Comparison of ENCODE assay signal across 8 cellular contexts in the genomic region with DNA sequence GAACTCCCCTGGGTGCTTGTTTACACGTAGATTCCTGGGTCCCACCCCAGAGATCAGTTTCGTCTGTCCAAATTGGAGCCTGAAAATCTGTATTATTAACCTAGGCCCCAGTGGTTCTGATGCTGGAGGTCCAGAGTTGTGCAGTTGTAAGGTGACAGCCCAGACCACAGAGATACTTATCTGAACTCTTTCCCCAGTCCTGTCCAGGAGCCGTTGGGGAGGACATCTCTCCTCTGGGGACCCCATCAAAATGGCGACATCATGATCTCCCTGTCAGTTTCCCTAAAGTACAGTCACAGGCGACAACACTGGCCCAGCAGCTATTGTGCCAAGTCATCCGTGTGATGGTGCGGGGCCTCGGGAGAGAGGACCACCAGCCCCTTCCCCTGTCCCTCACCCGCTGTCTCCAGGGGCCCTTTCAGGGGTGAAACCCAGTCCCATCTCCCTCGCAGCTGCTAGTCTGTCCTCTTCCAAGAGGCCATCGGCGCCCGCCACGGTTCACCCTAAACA. TPM values are rescaled to one million over a fixed set of nuclear protein-coding genes. Genes with fewer than 3 reads are reported as not detected.
DNase-seq lines count a peak whose midpoint lies in the region; ATAC-seq and TF ChIP-seq lines count a peak whose summit lies in the region.

No MANE protein-coding gene starts in this region.

- H3K27ac ChIP-seq in RWPE2 (ENCODE audit: poor library complexity, severe bottlenecking) (peak overlapping the region; percentile 56), esophagus muscularis mucosa (replicated peaks in 1 of 4) (peak overlapping the region; percentile 80 to 87 (median 84)), psoas muscle (peak overlapping the region; percentile 16)

- DNase-seq in RWPE2 (ENCODE audit: low spot score) (no peak), esophagus muscularis mucosa (ENCODE audit: extremely low spot score) (no peak), psoas muscle (no peak), omental fat pad (ENCODE audit: low spot score) (no peak)

- 54% methylated on average over 10 of the region's 14 CpGs for WGBS in esophagus muscularis mucosa
- 27 to 36% (median 33%) methylated on average over 14 of the region's 14 CpGs for WGBS in psoas muscle, 3 donors

- no peak for TF ChIP-seq EP300 in esophagus muscularis mucosa (IDR thresholded peaks at IDR 0.05)

- H3K4me1 ChIP-seq in RWPE2 (ENCODE audit: insufficient read depth, poor library complexity, severe bottlenecking) = peaks cover 16% of the 10 kb centered on the region
- peaks cover 43 to 68% (median 60%) of the 10 kb centered on the region in 4 donors for H3K4me1 ChIP-seq in esophagus muscularis mucosa
- H3K4me1 ChIP-seq in psoas muscle = no peaks in the 10 kb centered on the region

- H3K36me3 ChIP-seq in RWPE2 (ENCODE audit: low read depth) (peaks cover 18% of the 10 kb centered on the region; the same call in 1 of the 2 replicates), esophagus muscularis mucosa (no peaks in the 10 kb centered on the region), psoas muscle (ENCODE audit: insufficient read depth in 1 of 2, low read depth in 1 of 2) (no peaks in the 10 kb centered on the region)

- H3K9me3 ChIP-seq in RWPE2 (ENCODE audit: severe bottlenecking) = no peaks in the 10 kb centered on the region
- H3K9me3 ChIP-seq in esophagus muscularis mucosa = no peaks in the 10 kb centered on the region
- no peaks in the 10 kb centered on the region for H3K9me3 ChIP-seq in psoas muscle

- ATAC-seq in RWPE2 (ENCODE audit: low read depth) = no peak
- ATAC-seq in psoas muscle = peak in 2 of 4 donors; percentile 6 to 8
- no peak for ATAC-seq in omental fat pad (ENCODE audit: low FRiP score)
- no peak for ATAC-seq in HG03457 (IDR thresholded peaks at IDR 0.05; ENCODE audit: unreplicated experiment)
- no peak for ATAC-seq in HG03135 (IDR thresholded peaks at IDR 0.05; ENCODE audit: unreplicated experiment)
- no peak for ATAC-seq in HG02870 (IDR thresholded peaks at IDR 0.05; ENCODE audit: unreplicated experiment)

- intact Hi-C loops in esophagus muscularis mucosa (cut with DNase I) = loop anchor here (5.0 kb wide), 1 partner anchor 72 kb away; no protein-coding TSS in a partner anchor
- intact Hi-C loops in psoas muscle (cut with DNase I) = no loop called here

- TF ChIP-seq CTCF in RWPE2 (IDR thresholded peaks at IDR 0.05; ENCODE audit: poor library complexity, severe bottlenecking) (no peak), esophagus muscularis mucosa (IDR thresholded peaks at IDR 0.05) (no peak), psoas muscle (IDR thresholded peaks at IDR 0.05) (no peak), omental fat pad (IDR thresholded peaks at IDR 0.05) (no peak)

- H3K4me3 ChIP-seq in GM08714 (ENCODE audit: low read length) (peak overlapping the region; percentile 82; the same call in 1 of the 2 replicates), RWPE2 (ENCODE audit: severe bottlenecking) (peak overlapping the region; percentile 97), esophagus muscularis mucosa (peak overlapping the region; percentile 78 to 99 (median 96)), psoas muscle (peak overlapping the region; percentile 74)

- no peaks in the 10 kb centered on the region for H3K27me3 ChIP-seq in RWPE2 (ENCODE audit: insufficient read depth, poor library complexity, severe bottlenecking)
- H3K27me3 ChIP-seq in esophagus muscularis mucosa = no peaks in the 10 kb centered on the region
- H3K27me3 ChIP-seq in psoas muscle (ENCODE audit: insufficient read depth in 3 of 3, low read length in 2 of 3) = peaks cover 0 to 32% (median 9%) of the 10 kb centered on the region in 3 donors

- no peak for TF ChIP-seq POLR2A in esophagus muscularis mucosa (IDR thresholded peaks at IDR 0.05; ENCODE audit: low read depth)

RNA-seq across cellular contexts. Expression of a gene that starts 0.7 kb away (rescaled TPM):
- 10 to 100 TPM; 30.3 to 57.4 (median 55.2) TPM for total RNA-seq in esophagus muscularis mucosa
- total RNA-seq in psoas muscle = 1 to 10 TPM; 4.8 to 6.9 (median 6.5) TPM
- polyA plus RNA-seq in psoas muscle = 1 to 10 TPM; 2.3 to 5.4 (median 4.3) TPM
- 100 to 1,000 TPM in 1 of 4 donors, 10 to 100 TPM in 3; 35.6 to 120 (median 54.4) TPM for total RNA-seq in omental fat pad

RNA-seq across cellular contexts. Expression of a gene that starts 29.3 kb away (rescaled TPM):
- under 1 TPM in 1 of 4 donors, not detected in 3; 0.66 TPM for total RNA-seq in esophagus muscularis mucosa
- under 1 TPM in 1 of 4 donors, not detected in 3; 0.17 TPM for total RNA-seq in psoas muscle
- under 1 TPM in 2 of 3 donors, not detected in 1; 0.08 to 0.68 TPM for polyA plus RNA-seq in psoas muscle
- under 1 TPM in 2 of 4 donors, not detected in 2; 0.36 to 0.74 TPM for total RNA-seq in omental fat pad

RNA-seq across cellular contexts. Expression of a gene that starts 47.6 kb away (rescaled TPM):
- not detected for total RNA-seq in esophagus muscularis mucosa
- total RNA-seq in psoas muscle = 1 to 10 TPM in 1 of 4 donors, not detected in 3; 2.1 TPM
- polyA plus RNA-seq in psoas muscle = under 1 TPM in 1 of 3 donors, not detected in 2; 0.10 TPM
- not detected for total RNA-seq in omental fat pad

Comparison
In these comparisons a context has a peak if more than half of its experiments do, and no peak if none do; other contexts are left out.
1. H3K27ac ChIP-seq: peak in every context shown above with its lines; median percentile 84 in esophagus muscularis mucosa; 56 in RWPE2; 16 in psoas muscle.